In genomic region chr16:55326261-55326802, GRCh38 we compare ENCODE assay signal across 25 cellular contexts. TPM values are rescaled to one million over a fixed set of nuclear protein-coding genes. Genes with fewer than 3 reads are reported as not detected.
"Had no signal": no experiment of that assay in that cellular context is flagged by ENCODE, and none has a peak within 500 bp of the region (broad histone marks: within the 10 kb centered on the region; RNA-seq: fewer than 3 reads in every experiment).

No MANE protein-coding gene starts in this region.

- FAIRE-seq: endothelial cell of umbilical vein, keratinocyte had no signal

- H3K9me3 Mint-ChIP-seq: endodermal cell; mesothelial cell of epicardium; natural killer cell treated with Interleukin-12 subunit alpha and Interleukin-12 subunit beta and Interleukin-15 and Interleukin-18, amount 100 ng/mL, for 72 hours; stimulated activated naive B cell treated with anti-CD40 and anti-IgM and Interleukin-4, amounts not matched to agents 10 μg/mL and 1 μg/mL and 100 μg/mL, for 72 hours; stimulated activated naive CD8-positive, alpha-beta T cell treated with anti-CD3 and anti-CD28 coated beads, Interleukin-15, amount 100 ng/mL, for 72 hours had no signal

- H3K4me1 Mint-ChIP-seq: immature natural killer cell had no signal

- H3K36me3 Mint-ChIP-seq: mesothelial cell of epicardium; natural killer cell treated with Interleukin-12 subunit alpha and Interleukin-12 subunit beta and Interleukin-15 and Interleukin-18, amount 100 ng/mL, for 72 hours had no signal

- H3K4me3 ChIP-seq: colonic mucosa, psoas muscle, testis, tibial nerve had no signal

- H3K9ac ChIP-seq: parathyroid adenoma had no signal

- H3K4me1 ChIP-seq: colonic mucosa, foreskin keratinocyte, parathyroid adenoma, psoas muscle had no signal

- ATAC-seq: foreskin keratinocyte; heart right ventricle; left colon; natural killer cell treated with Interleukin-12 subunit alpha and Interleukin-12 subunit beta and Interleukin-15 and Interleukin-18, amount 100 ng/mL, for 72 hours; psoas muscle; sciatic nerve; stimulated activated naive B cell treated with anti-CD40 and anti-IgM and Interleukin-4, amounts not matched to agents 10 μg/mL and 1 μg/mL and 100 μg/mL, for 72 hours; stimulated activated naive CD8-positive, alpha-beta T cell treated with anti-CD3 and anti-CD28 coated beads, Interleukin-15, amount 100 ng/mL, for 72 hours had no signal

- H3K36me3 ChIP-seq: colonic mucosa, tibial nerve had no signal

- DNase-seq: caudate nucleus; colonic mucosa; dermis blood vessel endothelial cell; effector CD4-positive, alpha-beta T cell; endodermal cell; erythroblast; foreskin keratinocyte; heart right ventricle; immature natural killer cell; left colon; psoas muscle; retina; stimulated activated CD4-positive, alpha-beta T cell treated with anti-CD3 and anti-CD28 coated beads, Interleukin-2, amount 100 ng/mL, for 24 hours; stimulated activated CD4-positive, alpha-beta T cell treated with anti-CD3 and anti-CD28 coated beads, Interleukin-4, amount 100 ng/mL, for 4 hours; stimulated activated naive B cell treated with anti-CD40 and anti-IgM and Interleukin-4, amounts not matched to agents 10 μg/mL and 1 μg/mL and 100 μg/mL, for 72 hours; stimulated activated naive CD8-positive, alpha-beta T cell treated with anti-CD3 and anti-CD28 coated beads, Interleukin-15, amount 100 ng/mL, for 72 hours; testis had no signal

- H3K27me3 ChIP-seq: testis had no signal

- H3K27ac Mint-ChIP-seq: endodermal cell; immature natural killer cell; mesothelial cell of epicardium; natural killer cell treated with Interleukin-12 subunit alpha and Interleukin-12 subunit beta and Interleukin-15 and Interleukin-18, amount 100 ng/mL, for 72 hours had no signal

- H3K27ac ChIP-seq: colonic mucosa, foreskin keratinocyte, parathyroid adenoma, psoas muscle, testis, tibial nerve had no signal

- H3K4me3 Mint-ChIP-seq: immature natural killer cell; natural killer cell treated with Interleukin-12 subunit alpha and Interleukin-12 subunit beta and Interleukin-15 and Interleukin-18, amount 100 ng/mL, for 72 hours; stimulated activated naive B cell treated with anti-CD40 and anti-IgM and Interleukin-4, amounts not matched to agents 10 μg/mL and 1 μg/mL and 100 μg/mL, for 72 hours; stimulated activated naive CD8-positive, alpha-beta T cell treated with anti-CD3 and anti-CD28 coated beads, Interleukin-15, amount 100 ng/mL, for 72 hours had no signal

- H2AFZ ChIP-seq: parathyroid adenoma had no signal

- H3K9me3 ChIP-seq: colonic mucosa, heart right ventricle, psoas muscle, testis, tibial nerve had no signal

- H3K79me2 ChIP-seq: parathyroid adenoma had no signal

RNA-seq across cellular contexts. Expression of gene IRX6, which starts 2.3 kb away (rescaled TPM):
- total RNA-seq: colonic mucosa; dermis blood vessel endothelial cell; endothelial cell of umbilical vein; foreskin keratinocyte; natural killer cell treated with Interleukin-12 subunit alpha and Interleukin-12 subunit beta and Interleukin-15 and Interleukin-18, amount 100 ng/mL, for 72 hours; ureter had no signal
- polyA plus RNA-seq: endothelial cell of umbilical vein, foreskin keratinocyte, immature natural killer cell, keratinocyte had no signal
